In the genomic region with DNA sequence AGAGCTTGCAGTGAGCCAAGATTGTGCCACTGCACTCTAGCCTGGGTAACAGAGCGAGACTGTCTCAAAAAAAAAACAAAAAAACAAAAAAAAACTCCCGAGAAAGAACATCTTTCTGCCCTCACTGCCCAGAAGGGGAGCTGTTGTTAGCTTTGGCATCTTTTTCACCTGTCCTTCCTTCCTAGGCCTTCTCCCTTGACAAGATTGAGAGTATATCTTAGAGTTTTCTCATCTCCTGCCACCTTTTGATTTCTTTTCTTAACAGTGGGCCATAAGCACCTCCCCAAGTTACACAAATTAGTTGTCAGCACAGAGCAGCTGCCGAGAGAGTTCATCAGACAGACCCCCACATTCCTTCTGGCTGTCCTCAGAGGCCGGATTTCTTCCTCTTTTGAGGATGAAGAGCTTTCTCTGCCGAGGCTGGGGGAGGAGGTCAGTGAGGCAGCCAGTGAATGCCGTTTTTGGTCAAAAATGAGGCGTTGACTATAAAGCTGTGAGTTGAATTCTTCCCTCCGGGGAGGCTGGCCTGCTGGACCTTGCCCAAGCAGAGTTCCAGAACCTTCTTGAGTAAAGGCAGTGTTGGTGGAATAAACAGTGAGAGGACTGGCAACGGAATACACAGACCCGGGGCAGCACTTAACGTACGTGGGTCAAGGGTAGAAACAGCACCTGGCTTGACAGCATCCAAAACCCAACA, we compare ENCODE assay signal across 10 cellular contexts.
DNase-seq lines count a peak whose midpoint lies in the region; ATAC-seq and TF ChIP-seq lines count a peak whose summit lies in the region.
"Had no signal": no experiment of that assay in that cellular context is flagged by ENCODE, and none has a peak within 500 bp of the region (broad histone marks: within the 10 kb centered on the region; RNA-seq: fewer than 3 reads in every experiment).

No MANE protein-coding gene starts in this region.

- H3K27me3 ChIP-seq in aorta (ENCODE audit: control insufficient read depth in 1 of 2, insufficient read depth in 2 of 2, low read length in 1 of 2), result no peaks in the 10 kb centered on the region
- H3K27me3 ChIP-seq: neutrophil had no signal

- no peak for TF ChIP-seq CTCF in activated CD8-positive, alpha-beta T cell treated with anti-CD3 and anti-CD28 coated beads for 36 hours (IDR thresholded peaks at IDR 0.05)
- TF ChIP-seq CTCF in coronary artery (IDR thresholded peaks at IDR 0.05), result no peak
- TF ChIP-seq CTCF in mucosa of descending colon (IDR thresholded peaks at IDR 0.05), result no peak

- H3K36me3 ChIP-seq in mucosa of descending colon (ENCODE audit: low read depth) (no peaks in the 10 kb centered on the region), aorta (ENCODE audit: control insufficient read depth in 1 of 2, insufficient read depth in 2 of 2, low read length in 1 of 2) (peaks cover 0 to 7% of the 10 kb centered on the region in 2 donors)

- no peak for DNase-seq in activated CD8-positive, alpha-beta T cell treated with anti-CD3 and anti-CD28 coated beads for 36 hours
- no peak for DNase-seq in activated CD8-positive, alpha-beta T cell treated with anti-CD3 and anti-CD28 coated beads, Interleukin-2, amount 10 ng/mL, durations not matched to agents 7 days and 5 days
- DNase-seq in coronary artery (ENCODE audit: low spot score) (peak; percentile 86), mucosa of descending colon (peak in 2 of 3 donors; percentile 32 to 39), aorta (peak; percentile 77 to 87), SW 1271 (lab: John Stamatoyannopoulos, UW) (no peak)
- DNase-seq in T-helper 2 cell treated with Interferon-gamma antibody and Interleukin-4, amounts not matched to agents 5 μg/mL and 100 μg/mL, for 36 hours (ENCODE audit: low spot score), result no peak

- no peaks in the 10 kb centered on the region for H3K9me3 Mint-ChIP-seq in activated CD8-positive, alpha-beta T cell treated with anti-CD3 and anti-CD28 coated beads for 36 hours
- H3K9me3 Mint-ChIP-seq in activated CD8-positive, alpha-beta T cell treated with anti-CD3 and anti-CD28 coated beads, Interleukin-2, amount 10 ng/mL, durations not matched to agents 7 days and 5 days (ENCODE audit: insufficient read depth), result no peaks in the 10 kb centered on the region
- H3K9me3 Mint-ChIP-seq in T-helper 2 cell treated with Interferon-gamma antibody and Interleukin-4, amounts not matched to agents 5 μg/mL and 100 μg/mL, for 36 hours, result no peaks in the 10 kb centered on the region
- H3K9me3 Mint-ChIP-seq: CD14-positive monocyte had no signal

- no peaks in the 10 kb centered on the region for H3K9me3 ChIP-seq in mucosa of descending colon
- H3K9me3 ChIP-seq in aorta (ENCODE audit: control insufficient read depth, low read length), result no peaks in the 10 kb centered on the region
- H3K9me3 ChIP-seq: neutrophil had no signal

- intact Hi-C loops in activated CD8-positive, alpha-beta T cell treated with anti-CD3 and anti-CD28 coated beads for 36 hours (cut with micrococcal nuclease), result no loop called here
- intact Hi-C loops in mucosa of descending colon (cut with DNase I, micrococcal nuclease), result no loop called here
- intact Hi-C loops in aorta (cut with DNase I), result loop anchor here in 1 of 2 donors (10.0 kb wide), 2 partner anchors 58 to 222 kb away; no protein-coding TSS in a partner anchor

- no peak for ATAC-seq in activated CD8-positive, alpha-beta T cell treated with anti-CD3 and anti-CD28 coated beads for 36 hours
- no peak for ATAC-seq in activated CD8-positive, alpha-beta T cell treated with anti-CD3 and anti-CD28 coated beads, Interleukin-2, amount 10 ng/mL, durations not matched to agents 7 days and 5 days
- ATAC-seq in mucosa of descending colon (peak; percentile 59), aorta (ENCODE audit: low FRiP score) (peak; percentile 74), GM19324 (IDR thresholded peaks at IDR 0.05; ENCODE audit: low FRiP score, unreplicated experiment) (no peak)

- H3K27ac ChIP-seq in coronary artery, result peak overlapping the region; percentile 85 to 88
- peak overlapping the region in 1 of 2 donors; percentile 85 for H3K27ac ChIP-seq in aorta (ENCODE audit: low read depth in 1 of 2, low read length in 2 of 2)
- H3K27ac ChIP-seq: neutrophil had no signal

- no peak overlapping the region for H3K4me3 Mint-ChIP-seq in activated CD8-positive, alpha-beta T cell treated with anti-CD3 and anti-CD28 coated beads for 36 hours
- no peak overlapping the region for H3K4me3 Mint-ChIP-seq in activated CD8-positive, alpha-beta T cell treated with anti-CD3 and anti-CD28 coated beads, Interleukin-2, amount 10 ng/mL, durations not matched to agents 7 days and 5 days
- H3K4me3 Mint-ChIP-seq in T-helper 2 cell treated with Interferon-gamma antibody and Interleukin-4, amounts not matched to agents 5 μg/mL and 100 μg/mL, for 36 hours, result no peak overlapping the region
- H3K4me3 Mint-ChIP-seq: CD14-positive monocyte had no signal

- H3K4me1 ChIP-seq in mucosa of descending colon (ENCODE audit: low read depth) (no peaks in the 10 kb centered on the region), aorta (ENCODE audit: control insufficient read depth in 1 of 2, insufficient read depth in 2 of 2, low read length in 2 of 2) (peaks cover 0 to 5% of the 10 kb centered on the region in 2 donors)

- POLR2A ChIA-PET in activated CD8-positive, alpha-beta T cell treated with anti-CD3 and anti-CD28 coated beads for 36 hours (lab: Charles Lee), result no interaction called here
- POLR2A ChIA-PET in activated CD8-positive, alpha-beta T cell treated with anti-CD3 and anti-CD28 coated beads, Interleukin-2, amount 10 ng/mL, durations not matched to agents 7 days and 5 days (lab: Charles Lee), result no interaction called here

- H3K4me3 ChIP-seq in coronary artery, result peak overlapping the region; percentile 11
- no peak overlapping the region for H3K4me3 ChIP-seq in mucosa of descending colon
- no peak overlapping the region for H3K4me3 ChIP-seq in aorta (ENCODE audit: low read length in 2 of 2)

- peak overlapping the region; percentile 55 for H3K27ac Mint-ChIP-seq in activated CD8-positive, alpha-beta T cell treated with anti-CD3 and anti-CD28 coated beads for 36 hours
- no peak overlapping the region for H3K27ac Mint-ChIP-seq in activated CD8-positive, alpha-beta T cell treated with anti-CD3 and anti-CD28 coated beads, Interleukin-2, amount 10 ng/mL, durations not matched to agents 7 days and 5 days
- no peak overlapping the region for H3K27ac Mint-ChIP-seq in T-helper 2 cell treated with Interferon-gamma antibody and Interleukin-4, amounts not matched to agents 5 μg/mL and 100 μg/mL, for 36 hours
- H3K27ac Mint-ChIP-seq: CD14-positive monocyte had no signal

- 4 to 5% methylated on average over 12 of the region's 12 CpGs for WGBS in aorta, 2 donors

- H3K36me3 Mint-ChIP-seq in activated CD8-positive, alpha-beta T cell treated with anti-CD3 and anti-CD28 coated beads for 36 hours (ENCODE audit: low read depth), result peaks cover 37% of the 10 kb centered on the region
- H3K36me3 Mint-ChIP-seq in activated CD8-positive, alpha-beta T cell treated with anti-CD3 and anti-CD28 coated beads, Interleukin-2, amount 10 ng/mL, durations not matched to agents 7 days and 5 days (ENCODE audit: low read depth), result peaks cover 42% of the 10 kb centered on the region
- peaks cover 46% of the 10 kb centered on the region for H3K36me3 Mint-ChIP-seq in T-helper 2 cell treated with Interferon-gamma antibody and Interleukin-4, amounts not matched to agents 5 μg/mL and 100 μg/mL, for 36 hours (ENCODE audit: low read depth)

- CTCF ChIA-PET in activated CD8-positive, alpha-beta T cell treated with anti-CD3 and anti-CD28 coated beads for 36 hours (lab: Charles Lee), result no interaction called here
- CTCF ChIA-PET in activated CD8-positive, alpha-beta T cell treated with anti-CD3 and anti-CD28 coated beads, Interleukin-2, amount 10 ng/mL, durations not matched to agents 7 days and 5 days (lab: Charles Lee), result no interaction called here

- H3K4me1 Mint-ChIP-seq in activated CD8-positive, alpha-beta T cell treated with anti-CD3 and anti-CD28 coated beads for 36 hours (ENCODE audit: low read depth), result peaks cover 4% of the 10 kb centered on the region
- H3K4me1 Mint-ChIP-seq in activated CD8-positive, alpha-beta T cell treated with anti-CD3 and anti-CD28 coated beads, Interleukin-2, amount 10 ng/mL, durations not matched to agents 7 days and 5 days (ENCODE audit: low read depth), result no peaks in the 10 kb centered on the region
- no peaks in the 10 kb centered on the region for H3K4me1 Mint-ChIP-seq in T-helper 2 cell treated with Interferon-gamma antibody and Interleukin-4, amounts not matched to agents 5 μg/mL and 100 μg/mL, for 36 hours (ENCODE audit: low read depth)

- H3K27me3 Mint-ChIP-seq in activated CD8-positive, alpha-beta T cell treated with anti-CD3 and anti-CD28 coated beads for 36 hours, result no peaks in the 10 kb centered on the region
- H3K27me3 Mint-ChIP-seq in activated CD8-positive, alpha-beta T cell treated with anti-CD3 and anti-CD28 coated beads, Interleukin-2, amount 10 ng/mL, durations not matched to agents 7 days and 5 days (ENCODE audit: low read depth), result no peaks in the 10 kb centered on the region
- no peaks in the 10 kb centered on the region for H3K27me3 Mint-ChIP-seq in T-helper 2 cell treated with Interferon-gamma antibody and Interleukin-4, amounts not matched to agents 5 μg/mL and 100 μg/mL, for 36 hours (ENCODE audit: low read depth)

Comparison
In these comparisons a context has a peak if more than half of its experiments do, and no peak if none do; other contexts are left out.
1. ATAC-seq: peak in mucosa of descending colon (single experiment) and aorta (single experiment); none in activated CD8-positive, alpha-beta T cell treated with anti-CD3 and anti-CD28 coated beads for 36 hours (single experiment), activated CD8-positive, alpha-beta T cell treated with anti-CD3 and anti-CD28 coated beads, Interleukin-2, amount 10 ng/mL, durations not matched to agents 7 days and 5 days (single experiment) and GM19324 (single experiment).
2. DNase-seq: peak in coronary artery (single experiment), mucosa of descending colon (2 of 3) and aorta (2 of 2); none in activated CD8-positive, alpha-beta T cell treated with anti-CD3 and anti-CD28 coated beads for 36 hours (single experiment), activated CD8-positive, alpha-beta T cell treated with anti-CD3 and anti-CD28 coated beads, Interleukin-2, amount 10 ng/mL, durations not matched to agents 7 days and 5 days (single experiment), T-helper 2 cell treated with Interferon-gamma antibody and Interleukin-4, amounts not matched to agents 5 μg/mL and 100 μg/mL, for 36 hours (single experiment) and SW 1271 (0 of 2).